ENCODE assay signal across 15 cellular contexts in genomic region chr10:4407783-4408182, GRCh38.
DNase-seq lines count a peak whose midpoint lies in the region; ATAC-seq, FAIRE-seq and TF ChIP-seq lines count a peak whose summit lies in the region.
"Had no signal": no experiment of that assay in that cellular context is flagged by ENCODE, and none has a peak within 500 bp of the region (broad histone marks: within the 10 kb centered on the region; RNA-seq: fewer than 3 reads in every experiment).

No MANE protein-coding gene starts in this region.

- FAIRE-seq in keratinocyte (lab: Jason Lieb, UNC) = peak; percentile 93
- FAIRE-seq: colon had no signal

- TF ChIP-seq CTCF in DND-41 (IDR thresholded peaks at IDR 0.05; ENCODE audit: borderline replicate concordance, extremely low read depth, low read length, poor library complexity, severe bottlenecking) = no peak
- TF ChIP-seq CTCF in keratinocyte (optimal IDR thresholded peaks at IDR 0.05 in 1 of 3, IDR thresholded peaks at IDR 0.05 in 1 of 3, conservative IDR thresholded peaks at IDR 0.05 in 1 of 3; ENCODE audit: extremely low read depth in 1 of 3, insufficient read depth in 2 of 3, low read length in 3 of 3) = no peak

- H3K27me3 Mint-ChIP-seq in activated T-helper 17 cell treated with anti-CD3 and anti-CD28 coated beads, Interleukin-2, amount 50 U/mL, for 72 hours = peaks cover 3% of the 10 kb centered on the region
- peaks cover 11% of the 10 kb centered on the region for H3K27me3 Mint-ChIP-seq in activated T-cell treated with anti-CD3 and anti-CD28 coated beads, Interleukin-2, amount 50 U/mL, for 24 hours

- ATAC-seq in DND-41 (ENCODE audit: insufficient read depth, low read depth) (peak; percentile 59), HG02938 (IDR thresholded peaks at IDR 0.05; ENCODE audit: unreplicated experiment) (no peak), right cardiac atrium (no peak)
- ATAC-seq in activated T-helper 17 cell treated with anti-CD3 and anti-CD28 coated beads, Interleukin-2, amount 50 U/mL, for 72 hours (replicated peaks) = peak; percentile 47

- H3K36me3 ChIP-seq in DND-41 (ENCODE audit: insufficient read depth, low read length) (no peaks in the 10 kb centered on the region), keratinocyte (ENCODE audit: control insufficient read depth in 2 of 2, extremely low read depth in 1 of 2, insufficient read depth in 2 of 2, low read length in 2 of 2) (no peaks in the 10 kb centered on the region)
- H3K36me3 ChIP-seq: tibial nerve had no signal

- no peaks in the 10 kb centered on the region for H4K20me1 ChIP-seq in DND-41 (ENCODE audit: insufficient read depth, low read length)
- no peaks in the 10 kb centered on the region for H4K20me1 ChIP-seq in keratinocyte (ENCODE audit: control insufficient read depth, extremely low read depth, insufficient read depth, low read length)

- dilution Hi-C loops in keratinocyte (cut with MboI; ENCODE audit: extremely low pct_ligation_motif_present, low sequenced_read_pairs) = no loop called here

- H2AFZ ChIP-seq in DND-41 (ENCODE audit: low read depth, low read length) (no peak overlapping the region), keratinocyte (ENCODE audit: control insufficient read depth, low read length) (peak overlapping the region; percentile 21)
- H2AFZ ChIP-seq: hepatocyte had no signal

- H3K9ac ChIP-seq in DND-41 (ENCODE audit: low read depth, low read length) (no peak overlapping the region), keratinocyte (ENCODE audit: control insufficient read depth, extremely low read depth, insufficient read depth, low read length) (no peak overlapping the region)

- no peaks in the 10 kb centered on the region for H3K9me3 Mint-ChIP-seq in activated T-helper 17 cell treated with anti-CD3 and anti-CD28 coated beads, Interleukin-2, amount 50 U/mL, for 72 hours
- H3K9me3 Mint-ChIP-seq in activated T-cell treated with anti-CD3 and anti-CD28 coated beads, Interleukin-2, amount 50 U/mL, for 24 hours = no peaks in the 10 kb centered on the region

- no peaks in the 10 kb centered on the region for H3K9me1 ChIP-seq in keratinocyte (ENCODE audit: control insufficient read depth, extremely low read depth, insufficient read depth, low read length)

- H3K4me3 ChIP-seq in DND-41 (ENCODE audit: low read depth in 1 of 2, low read length in 2 of 2) = no peak overlapping the region
- no peak overlapping the region for H3K4me3 ChIP-seq in keratinocyte (ENCODE audit: control insufficient read depth in 2 of 3, extremely low read depth in 1 of 3, insufficient read depth in 2 of 3, low read depth in 1 of 3, low read length in 3 of 3)
- no peak overlapping the region for H3K4me3 ChIP-seq in right cardiac atrium (ENCODE audit: low read length)
- H3K4me3 ChIP-seq: hepatocyte, tibial nerve had no signal

- no peaks in the 10 kb centered on the region for H3K9me3 ChIP-seq in DND-41 (ENCODE audit: insufficient read depth, low read length, severe bottlenecking)
- H3K9me3 ChIP-seq in keratinocyte (ENCODE audit: control insufficient read depth, low read depth, low read length) = no peaks in the 10 kb centered on the region
- H3K9me3 ChIP-seq in right cardiac atrium (ENCODE audit: control insufficient read depth, low read length) = no peaks in the 10 kb centered on the region
- H3K9me3 ChIP-seq: tibial nerve had no signal

- H3K4me1 ChIP-seq in DND-41 (ENCODE audit: insufficient read depth, low read length) (peaks cover 11% of the 10 kb centered on the region), keratinocyte (ENCODE audit: control insufficient read depth, extremely low read depth, insufficient read depth, low read length) (peaks cover 12% of the 10 kb centered on the region), right cardiac atrium (ENCODE audit: control insufficient read depth, insufficient read depth, low read length) (peaks cover 2% of the 10 kb centered on the region)
- H3K4me1 ChIP-seq: tibial nerve had no signal

- DNase-seq in DND-41 (no peak), M059J (ENCODE audit: low read depth) (peak; percentile 19), keratinocyte (ENCODE audit: low read depth, low spot score) (peak; percentile 46), right cardiac atrium (no peak), NCI-H446 treated with DMSO at 0.1 percent for 48 hours (lab: John Stamatoyannopoulos, UW) (no peak)
- no peak for DNase-seq in activated T-cell treated with anti-CD3 and anti-CD28 coated beads, Interleukin-2, amount 50 U/mL, for 24 hours
- DNase-seq: activated gamma-delta T cell, midbrain, NCI-H1048, NCI-H526 treated with DMSO at 0.1 percent for 48 hours had no signal

- intact Hi-C loops in right cardiac atrium (cut with DNase I) = no loop called here

- H3K27me3 ChIP-seq in DND-41 (ENCODE audit: insufficient read depth, low read length, poor library complexity) (no peaks in the 10 kb centered on the region), keratinocyte (ENCODE audit: control insufficient read depth, extremely low read depth, insufficient read depth, low read length) (no peaks in the 10 kb centered on the region), right cardiac atrium (ENCODE audit: control insufficient read depth, insufficient read depth) (no peaks in the 10 kb centered on the region)
- H3K27me3 ChIP-seq: hepatocyte, tibial nerve had no signal

- no peak overlapping the region for H3K4me3 Mint-ChIP-seq in activated T-helper 17 cell treated with anti-CD3 and anti-CD28 coated beads, Interleukin-2, amount 50 U/mL, for 72 hours
- H3K4me3 Mint-ChIP-seq in activated T-cell treated with anti-CD3 and anti-CD28 coated beads, Interleukin-2, amount 50 U/mL, for 24 hours = no peak overlapping the region

- peaks cover 10% of the 10 kb centered on the region for H3K4me1 Mint-ChIP-seq in activated T-helper 17 cell treated with anti-CD3 and anti-CD28 coated beads, Interleukin-2, amount 50 U/mL, for 72 hours
- H3K4me1 Mint-ChIP-seq in activated T-cell treated with anti-CD3 and anti-CD28 coated beads, Interleukin-2, amount 50 U/mL, for 24 hours (ENCODE audit: low read depth) = peaks cover 11% of the 10 kb centered on the region

- no peak overlapping the region for H3K4me2 ChIP-seq in DND-41 (ENCODE audit: insufficient read depth, low read length)
- peak overlapping the region; percentile 12 for H3K4me2 ChIP-seq in keratinocyte (ENCODE audit: control insufficient read depth, extremely low read depth, insufficient read depth, low read depth, low read length)
- H3K4me2 ChIP-seq: hepatocyte had no signal

- no peak overlapping the region for H3K27ac Mint-ChIP-seq in activated T-helper 17 cell treated with anti-CD3 and anti-CD28 coated beads, Interleukin-2, amount 50 U/mL, for 72 hours
- H3K27ac Mint-ChIP-seq in activated T-cell treated with anti-CD3 and anti-CD28 coated beads, Interleukin-2, amount 50 U/mL, for 24 hours = no peak overlapping the region

- H3K36me3 Mint-ChIP-seq in activated T-helper 17 cell treated with anti-CD3 and anti-CD28 coated beads, Interleukin-2, amount 50 U/mL, for 72 hours (ENCODE audit: low read depth) = no peaks in the 10 kb centered on the region
- H3K36me3 Mint-ChIP-seq in activated T-cell treated with anti-CD3 and anti-CD28 coated beads, Interleukin-2, amount 50 U/mL, for 24 hours (ENCODE audit: low read depth) = no peaks in the 10 kb centered on the region

- WGBS in right cardiac atrium = 80% methylated on average over 1 of the region's 1 CpG

- H3K27ac ChIP-seq in DND-41 (ENCODE audit: low read length) = no peak overlapping the region
- H3K27ac ChIP-seq in keratinocyte (ENCODE audit: control insufficient read depth, insufficient read depth, low read length) = peak overlapping the region; percentile 58
- no peak overlapping the region for H3K27ac ChIP-seq in right cardiac atrium (ENCODE audit: low read length)
- H3K27ac ChIP-seq: hepatocyte, tibial nerve had no signal

- H3K79me2 ChIP-seq in DND-41 (ENCODE audit: insufficient read depth, low read length) (no peaks in the 10 kb centered on the region), keratinocyte (ENCODE audit: control insufficient read depth, insufficient read depth, low read length) (no peaks in the 10 kb centered on the region)
- H3K79me2 ChIP-seq: hepatocyte had no signal

Comparison
In these comparisons a context has a peak if more than half of its experiments do, and no peak if none do; other contexts are left out.
1. ATAC-seq: peak in DND-41 (single experiment) and activated T-helper 17 cell treated with anti-CD3 and anti-CD28 coated beads, Interleukin-2, amount 50 U/mL, for 72 hours (single experiment); none in HG02938 (single experiment) and right cardiac atrium (0 of 2).
2. DNase-seq: peak in M059J (single experiment) and keratinocyte (single experiment); none in DND-41 (single experiment), right cardiac atrium (0 of 3), NCI-H446 treated with DMSO at 0.1 percent for 48 hours (single experiment) and activated T-cell treated with anti-CD3 and anti-CD28 coated beads, Interleukin-2, amount 50 U/mL, for 24 hours (single experiment).